Comparison of ENCODE assay signal across 8 cellular contexts in genomic region chr10:13161267-13162012, GRCh38. TPM values are rescaled to one million over a fixed set of nuclear protein-coding genes. Genes with fewer than 3 reads are reported as not detected.
DNase-seq lines count a peak whose midpoint lies in the region; ATAC-seq and TF ChIP-seq lines count a peak whose summit lies in the region.

Gene MCM10, plus strand, starts transcription at chr10:13161558. Its CDS starts 2,645 bp downstream, at chr10:13164203.

- no peaks in the 10 kb centered on the region for H3K27me3 ChIP-seq in PC-9 (ENCODE audit: insufficient read depth, low read depth)
- H3K27me3 ChIP-seq in muscle layer of duodenum (ENCODE audit: low read depth, low read length) = no peaks in the 10 kb centered on the region

- no peaks in the 10 kb centered on the region for H3K9me2 ChIP-seq in PC-9 (ENCODE audit: insufficient read depth)

- TF ChIP-seq CTCF in PC-9 (conservative IDR thresholded peaks at IDR 0.05) = peak; percentile 80

- H3K4me1 ChIP-seq in PC-9 (replicated peaks; ENCODE audit: insufficient read depth) (peaks cover 14% of the 10 kb centered on the region; the same call in 1 of the 2 replicates), muscle layer of duodenum (ENCODE audit: control insufficient read depth in 1 of 2, insufficient read depth in 2 of 2, low read length in 2 of 2) (peaks cover 0 to 4% of the 10 kb centered on the region in 2 donors)

- no peaks in the 10 kb centered on the region for H3F3A ChIP-seq in PC-9 (ENCODE audit: insufficient read depth, low read depth)

- H3K4me3 ChIP-seq in PC-9 = peak within 1 kb of the TSS; percentile 77
- H3K4me3 ChIP-seq in muscle layer of duodenum (ENCODE audit: low read depth in 1 of 2, low read length in 2 of 2) = peak within 1 kb of the TSS; percentile 58 to 65

- intact Hi-C loops in PC-9 (cut with micrococcal nuclease; ENCODE audit: unreplicated experiment) = loop anchor here (1.0 to 5.0 kb wide), 3 partner anchors 62 to 281 kb away; no protein-coding TSS in a partner anchor

- no peaks in the 10 kb centered on the region for H4K20me1 ChIP-seq in PC-9 (ENCODE audit: insufficient read depth)

- peaks cover 16% of the 10 kb centered on the region for H3K79me2 ChIP-seq in PC-9 (ENCODE audit: low read depth)

- H2AFZ ChIP-seq in PC-9 = peak within 1 kb of the TSS; percentile 98

- CTCF ChIA-PET in PC-9 (lab: Charles Lee) = interaction anchor here (0.5 to 0.7 kb wide), 4 partner anchors 10 to 1676 kb away, joined by 3 to 7 read pairs (median 6); no protein-coding TSS in a partner anchor

- H3K4me2 ChIP-seq in PC-9 = peak within 1 kb of the TSS; percentile 97

- BruUV-seq in PC-9 (replicated peaks; lab: Mats Ljungman, UMichigan) = no TSS peak

- DNase-seq in DMS79 (lab: John Stamatoyannopoulos, UW) (peak; percentile 85), KBM-7 (peak; percentile 99), PC-9 (peak; percentile 95 to 97)
- peak; percentile 95 for DNase-seq in activated T-cell treated with anti-CD3 and anti-CD28 coated beads, Interleukin-2, amount 50 U/mL, for 1 hour
- peak; percentile 94 to 97 for DNase-seq in stimulated activated CD8-positive, alpha-beta memory T cell treated with anti-CD3 and anti-CD28 coated beads, Interleukin-7, amount 100 ng/mL, for 4 hours (ENCODE audit: low read depth in 2 of 2)

- in situ Hi-C loops in KBM-7 (cut with MboI; ENCODE audit: low pct_unique_long_range_greater_than_20kb, low sequenced_read_pairs) = no loop called here

- H3K9me3 ChIP-seq in PC-9 (ENCODE audit: insufficient read depth, low read depth) (no peaks in the 10 kb centered on the region), muscle layer of duodenum (ENCODE audit: control insufficient read depth in 1 of 2, low read length in 2 of 2) (no peaks in the 10 kb centered on the region)

- H3K27ac ChIP-seq in PC-9 (no peak within 1 kb of the TSS), muscle layer of duodenum (ENCODE audit: low read length) (no peak within 1 kb of the TSS)

- ATAC-seq in GM21717 (IDR thresholded peaks at IDR 0.05; ENCODE audit: unreplicated experiment) (peak; percentile 100), esophagus mucosa (peak; percentile 100)

- no peaks in the 10 kb centered on the region for H3K36me3 ChIP-seq in PC-9 (ENCODE audit: low read depth)
- no peaks in the 10 kb centered on the region for H3K36me3 ChIP-seq in muscle layer of duodenum (ENCODE audit: control insufficient read depth in 1 of 2, insufficient read depth in 2 of 2, low read length in 2 of 2)

- POLR2A ChIA-PET in PC-9 (lab: Charles Lee; ENCODE audit: unreplicated experiment) = interaction anchor here (0.7 kb wide), 1 partner anchor 68 kb away, joined by 4 read pairs; no protein-coding TSS in a partner anchor

RNA-seq across cellular contexts. Expression of gene MCM10, which starts in this region (rescaled TPM):
- total RNA-seq in PC-9 (2021) (20.9 and 24.5 TPM in 2 replicates), esophagus mucosa (5.9 TPM)
